In the genomic region with DNA sequence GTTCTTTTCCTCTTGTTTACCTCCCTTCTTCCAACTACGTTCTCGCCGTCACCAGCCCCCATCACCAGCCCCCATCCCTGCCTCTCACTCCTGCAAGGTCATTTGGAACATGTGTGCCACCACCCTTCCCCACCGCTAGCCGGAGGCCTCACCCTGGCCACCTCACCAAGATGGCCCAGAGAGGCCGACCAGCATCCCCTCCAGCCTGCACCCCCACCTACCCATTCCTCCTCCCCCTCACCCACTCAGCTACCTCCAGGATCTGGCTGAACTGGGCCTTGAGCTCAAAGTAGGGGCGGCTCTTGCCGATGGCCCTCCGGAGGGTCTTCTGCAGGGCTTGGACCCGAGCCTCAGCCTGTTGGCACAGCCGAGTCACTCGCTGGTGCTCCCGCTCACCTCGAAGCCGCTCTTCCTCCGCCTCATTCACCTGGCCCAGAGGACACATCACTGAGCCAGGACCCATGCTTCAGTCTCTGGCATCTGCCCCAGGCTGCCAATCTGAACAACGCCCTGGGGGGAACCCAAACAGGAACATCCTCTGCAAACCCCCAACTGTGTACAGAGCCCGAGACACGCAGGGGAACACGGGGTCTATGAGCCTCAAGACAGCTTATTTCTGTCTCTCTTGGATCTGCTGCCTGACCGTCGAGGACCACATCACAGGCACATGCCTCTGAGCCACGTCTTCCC, we compare ENCODE assay signal across 20 cellular contexts. TPM values are rescaled to one million over a fixed set of nuclear protein-coding genes. Genes with fewer than 3 reads are reported as not detected.
DNase-seq lines count a peak whose midpoint lies in the region; ATAC-seq and TF ChIP-seq lines count a peak whose summit lies in the region.
"Had no signal": no experiment of that assay in that cellular context is flagged by ENCODE, and none has a peak within 500 bp of the region (broad histone marks: within the 10 kb centered on the region; RNA-seq: fewer than 3 reads in every experiment).

No MANE protein-coding gene starts in this region.

- peaks cover 35% of the 10 kb centered on the region for H3K36me3 Mint-ChIP-seq in HFFc6 (ENCODE audit: low read depth)
- H3K36me3 Mint-ChIP-seq in naive B cell, result peaks cover 17 to 49% of the 10 kb centered on the region in 2 donors
- H3K36me3 Mint-ChIP-seq in type B pancreatic cell, result peaks cover 12% of the 10 kb centered on the region

- WGBS in right cardiac atrium, result 93% methylated on average over 23 of the region's 23 CpGs

- DNase-seq in right atrium auricular region (ENCODE audit: low spot score) (peak; percentile 30), right cardiac atrium (no peak), HFFc6 (no peak), naive B cell (no peak), type B pancreatic cell (ENCODE audit: extremely low spot score, unreplicated experiment) (peak; percentile 61), germinal center (ENCODE audit: low spot score) (no peak)
- DNase-seq in activated CD4-positive, CD25-positive, alpha-beta regulatory T cell (lab: John Stamatoyannopoulos, UW), result no peak
- DNase-seq: BE2C; CD4-positive, alpha-beta memory T cell; GDM1; Kasumi-1; NCI-H1417; NCI-H1694 treated with DMSO at 0.1 percent for 48 hours; NCI-H2081 treated with DMSO at 0.1 percent for 48 hours; NCI-H2171 treated with DMSO at 0.1 percent for 48 hours; NCI-H446 had no signal

- peaks cover 27% of the 10 kb centered on the region for H3K4me1 Mint-ChIP-seq in HFFc6 (ENCODE audit: low read depth)
- peaks cover 29 to 46% (median 33%) of the 10 kb centered on the region in 3 donors for H3K4me1 Mint-ChIP-seq in naive B cell
- H3K4me1 Mint-ChIP-seq in type B pancreatic cell (ENCODE audit: unreplicated experiment), result no peaks in the 10 kb centered on the region

- H3K27ac Mint-ChIP-seq in HFFc6 (peak overlapping the region; percentile 64), naive B cell (peak overlapping the region in 4 of 6 donors; percentile 48 to 95 (median 78)), type B pancreatic cell (no peak overlapping the region)

- ATAC-seq in right cardiac atrium (no peak), naive B cell (ENCODE audit: low read depth in 2 of 2) (no peak), GM19324 (IDR thresholded peaks at IDR 0.05; ENCODE audit: low FRiP score, unreplicated experiment) (no peak)
- ATAC-seq: Right ventricle myocardium inferior had no signal

- H3K27ac ChIP-seq in right atrium auricular region, result no peak overlapping the region
- H3K27ac ChIP-seq in right cardiac atrium (ENCODE audit: low read length), result no peak overlapping the region

- H3K4me3 Mint-ChIP-seq in HFFc6 (no peak overlapping the region), naive B cell (peak overlapping the region in 1 of 8 donors; percentile 1), type B pancreatic cell (no peak overlapping the region)
- H3K4me3 Mint-ChIP-seq: CD4-positive, alpha-beta memory T cell had no signal

- H3K4me3 ChIP-seq in right atrium auricular region (no peak overlapping the region), right cardiac atrium (ENCODE audit: low read length) (no peak overlapping the region)

- peaks cover 59% of the 10 kb centered on the region for H3K36me3 ChIP-seq in right atrium auricular region

- no peak for TF ChIP-seq CTCF in right atrium auricular region (IDR thresholded peaks at IDR 0.05)
- no peak for TF ChIP-seq CTCF in HFFc6 (IDR thresholded peaks at IDR 0.05)
- no peak for TF ChIP-seq CTCF in type B pancreatic cell (conservative IDR thresholded peaks at IDR 0.05)

- intact Hi-C loops in right cardiac atrium (cut with DNase I), result no loop called here

- H3K9me3 ChIP-seq in right atrium auricular region (no peaks in the 10 kb centered on the region), right cardiac atrium (ENCODE audit: control insufficient read depth, low read length) (no peaks in the 10 kb centered on the region)
- H3K9me3 ChIP-seq: BE2C had no signal

- H3K27me3 ChIP-seq in right atrium auricular region (no peaks in the 10 kb centered on the region), right cardiac atrium (ENCODE audit: control insufficient read depth, insufficient read depth) (no peaks in the 10 kb centered on the region)
- H3K27me3 ChIP-seq: BE2C had no signal

- H3K27me3 Mint-ChIP-seq in HFFc6 (ENCODE audit: insufficient read depth) (peaks cover 6% of the 10 kb centered on the region), naive B cell (no peaks in the 10 kb centered on the region), type B pancreatic cell (no peaks in the 10 kb centered on the region)
- H3K27me3 Mint-ChIP-seq: CD4-positive, alpha-beta memory T cell had no signal

- H3K9me3 Mint-ChIP-seq in HFFc6 (no peaks in the 10 kb centered on the region), naive B cell (no peaks in the 10 kb centered on the region), type B pancreatic cell (no peaks in the 10 kb centered on the region)

- H3K4me1 ChIP-seq in right atrium auricular region, result peaks cover 0 to 17% of the 10 kb centered on the region in 2 donors
- peaks cover 6% of the 10 kb centered on the region for H3K4me1 ChIP-seq in right cardiac atrium (ENCODE audit: control insufficient read depth, insufficient read depth, low read length)
- H3K4me1 ChIP-seq: BE2C had no signal

RNA-seq across cellular contexts. Expression of a gene that starts 12.8 kb away (rescaled TPM):
- 10 to 100 TPM; 13.6 to 18.5 TPM for total RNA-seq in right atrium auricular region
- 10 to 100 TPM; 15.3 to 20.8 (median 18.0) TPM for total RNA-seq in right cardiac atrium
- 18.0 TPM for polyA plus RNA-seq in right cardiac atrium
- total RNA-seq in HFFc6 (2021; fragmentation: NEBNext Ultra II Directional; extraction: Animal tissue kit (Norgen Biotek cat#: 25700)), result 10 to 100 TPM; 29.8 to 42.1 (median 32.2) TPM
- polyA plus RNA-seq in naive B cell (ENCODE audit: low read depth in 6 of 6), result 1 to 10 TPM; 1.5 to 5.3 (median 2.8) TPM
- total RNA-seq in type B pancreatic cell (ENCODE audit: low replicate concordance), result 33.4 and 33.7 TPM in 2 replicates

RNA-seq across cellular contexts. Expression of a gene that starts 25.1 kb away (rescaled TPM):
- total RNA-seq in right atrium auricular region (10 to 100 TPM; 55.3 to 59.1 TPM), right cardiac atrium (10 to 100 TPM; 34.6 to 52.7 (median 40.5) TPM), type B pancreatic cell (ENCODE audit: low replicate concordance) (33.0 and 35.0 TPM in 2 replicates)
- polyA plus RNA-seq in right cardiac atrium (29.3 TPM), naive B cell (ENCODE audit: low read depth in 6 of 6) (10 to 100 TPM; 31.7 to 61.5 (median 41.1) TPM)
- total RNA-seq in HFFc6 (2021; fragmentation: NEBNext Ultra II Directional; extraction: Animal tissue kit (Norgen Biotek cat#: 25700)), result 10 to 100 TPM; 13.8 to 20.8 (median 17.6) TPM

RNA-seq across cellular contexts. Expression of a gene that starts 46.0 kb away (rescaled TPM):
- total RNA-seq in right atrium auricular region, result 10 to 100 TPM in 1 of 2 donors, 1 to 10 TPM in 1; 9.7 to 11.8 TPM
- total RNA-seq in right cardiac atrium, result 10 to 100 TPM; 12.8 to 27.2 (median 19.6) TPM
- polyA plus RNA-seq in right cardiac atrium, result 24.4 TPM
- total RNA-seq in HFFc6 (2021; fragmentation: NEBNext Ultra II Directional; extraction: Animal tissue kit (Norgen Biotek cat#: 25700)), result 10 to 100 TPM; 18.4 to 28.9 (median 21.1) TPM
- 10 to 100 TPM in 1 of 6 donors, 1 to 10 TPM in 5; 3.1 to 16.1 (median 8.4) TPM for polyA plus RNA-seq in naive B cell (ENCODE audit: low read depth in 6 of 6)
- 55.0 and 73.0 TPM in 2 replicates for total RNA-seq in type B pancreatic cell (ENCODE audit: low replicate concordance)

RNA-seq across cellular contexts. Expression of a gene that starts 57.3 kb away (rescaled TPM):
- total RNA-seq in right atrium auricular region (not detected), right cardiac atrium (not detected), type B pancreatic cell (ENCODE audit: low replicate concordance) (not detected in 2 replicates)
- polyA plus RNA-seq in right cardiac atrium (not detected), naive B cell (ENCODE audit: low read depth in 6 of 6) (under 1 TPM in 1 of 6 donors, not detected in 5; 0.39 TPM)
- under 1 TPM in 4 of 6 experiments, not detected in 2; 0.14 to 0.58 (median 0.25) TPM for total RNA-seq in HFFc6 (2021; fragmentation: NEBNext Ultra II Directional; extraction: Animal tissue kit (Norgen Biotek cat#: 25700))
- total RNA-seq: A673; CD4-positive, alpha-beta memory T cell; MCF 10A; Right ventricle myocardium inferior had no signal
- polyA plus RNA-seq: CD4-positive, alpha-beta memory T cell had no signal

Comparison
In these comparisons a context has a peak if more than half of its experiments do, and no peak if none do; other contexts are left out.
1. DNase-seq: peak in right atrium auricular region (single experiment) and type B pancreatic cell (single experiment); none in right cardiac atrium (0 of 3), HFFc6 (single experiment), naive B cell (single experiment), germinal center (single experiment) and activated CD4-positive, CD25-positive, alpha-beta regulatory T cell (0 of 4).